Comparison of ENCODE assay signal across 12 cellular contexts in genomic region chrY:20740609-20741008, GRCh38. TPM values are rescaled to one million over a fixed set of nuclear protein-coding genes. Genes with fewer than 3 reads are reported as not detected.
DNase-seq lines count a peak whose midpoint lies in the region; ATAC-seq and TF ChIP-seq lines count a peak whose summit lies in the region.
"Had no signal": no experiment of that assay in that cellular context is flagged by ENCODE, and none has a peak within 500 bp of the region (broad histone marks: within the 10 kb centered on the region; RNA-seq: fewer than 3 reads in every experiment).

No MANE protein-coding gene starts in this region.

- H3K9me3 ChIP-seq in prostate gland (no peaks in the 10 kb centered on the region), colonic mucosa (no peaks in the 10 kb centered on the region)

- ATAC-seq in HG03039 (IDR thresholded peaks at IDR 0.05; ENCODE audit: unreplicated experiment) (peak; percentile 53), HG03175 (IDR thresholded peaks at IDR 0.05; ENCODE audit: unreplicated experiment) (no peak), sciatic nerve (no peak)

- H3K27ac Mint-ChIP-seq in activated naive CD8-positive, alpha-beta T cell treated with anti-CD3 and anti-CD28 coated beads for 36 hours, result no peak overlapping the region

- no peaks in the 10 kb centered on the region for H3K27me3 ChIP-seq in prostate gland (replicated peaks; ENCODE audit: insufficient read depth)
- no peaks in the 10 kb centered on the region for H3K27me3 ChIP-seq in colonic mucosa

- no peaks in the 10 kb centered on the region for H3K36me3 Mint-ChIP-seq in activated naive CD8-positive, alpha-beta T cell treated with anti-CD3 and anti-CD28 coated beads for 36 hours

- peaks cover 13% of the 10 kb centered on the region for H3K4me1 Mint-ChIP-seq in activated naive CD8-positive, alpha-beta T cell treated with anti-CD3 and anti-CD28 coated beads for 36 hours

- no peak overlapping the region for H3K4me3 Mint-ChIP-seq in activated naive CD8-positive, alpha-beta T cell treated with anti-CD3 and anti-CD28 coated beads for 36 hours

- DNase-seq in NK-92 treated with Interleukin-12 subunit alpha and Interleukin-12 subunit beta, amount 100 ng/mL, for 24 hours (lab: John Stamatoyannopoulos, UW), result peak; percentile 3
- DNase-seq in NK-92 (lab: John Stamatoyannopoulos, UW; ENCODE audit: unreplicated experiment), result no peak
- peak; percentile 14 for DNase-seq in activated naive CD8-positive, alpha-beta T cell treated with anti-CD3 and anti-CD28 coated beads for 36 hours
- peak; percentile 4 for DNase-seq in prostate gland (ENCODE audit: low spot score)
- DNase-seq in sciatic nerve (ENCODE audit: low spot score), result no peak
- DNase-seq in colonic mucosa, result no peak
- DNase-seq: EL, NCI-H1930 had no signal

- WGBS in prostate gland, result 70% methylated on average over 3 of the region's 4 CpGs

- TF ChIP-seq CTCF in prostate gland (IDR thresholded peaks at IDR 0.05), result peak in 2 of 4 experiments; percentile 18 to 27
- no peak for TF ChIP-seq CTCF in colonic mucosa (IDR thresholded peaks at IDR 0.05)

- H3K36me3 ChIP-seq in prostate gland (no peaks in the 10 kb centered on the region), colonic mucosa (no peaks in the 10 kb centered on the region)

- H3K4me3 ChIP-seq in prostate gland (no peak overlapping the region), colonic mucosa (no peak overlapping the region)

- H3K9me3 Mint-ChIP-seq in activated naive CD8-positive, alpha-beta T cell treated with anti-CD3 and anti-CD28 coated beads for 36 hours, result no peaks in the 10 kb centered on the region

- no peak for TF ChIP-seq POLR2A in prostate gland (IDR thresholded peaks at IDR 0.05)

- no peak overlapping the region for H3K27ac ChIP-seq in prostate gland
- no peak overlapping the region for H3K27ac ChIP-seq in colonic mucosa

- intact Hi-C loops in prostate gland (cut with DNase I) (no loop called here), sciatic nerve (cut with DNase I) (no loop called here), colonic mucosa (cut with DNase I) (no loop called here)

- no peaks in the 10 kb centered on the region for H3K4me1 ChIP-seq in prostate gland (replicated peaks)
- no peaks in the 10 kb centered on the region for H3K4me1 ChIP-seq in colonic mucosa

- no peak overlapping the region for H3K9ac ChIP-seq in colonic mucosa (ENCODE audit: low read depth in 2 of 2, low read length in 2 of 2)

- no peaks in the 10 kb centered on the region for H3K27me3 Mint-ChIP-seq in activated naive CD8-positive, alpha-beta T cell treated with anti-CD3 and anti-CD28 coated beads for 36 hours

RNA-seq across cellular contexts. Expression of gene RPS4Y2, which starts 15.3 kb away (rescaled TPM):
- total RNA-seq in activated naive CD8-positive, alpha-beta T cell treated with anti-CD3 and anti-CD28 coated beads for 36 hours, result not detected
- total RNA-seq in prostate gland (not detected), sciatic nerve (not detected), colonic mucosa (not detected)
- total RNA-seq: RPMI7951, subcutaneous adipose tissue had no signal

Comparison
In these comparisons a context has a peak if more than half of its experiments do, and no peak if none do; other contexts are left out.
1. DNase-seq: peak in NK-92 treated with Interleukin-12 subunit alpha and Interleukin-12 subunit beta, amount 100 ng/mL, for 24 hours (single experiment), activated naive CD8-positive, alpha-beta T cell treated with anti-CD3 and anti-CD28 coated beads for 36 hours (single experiment) and prostate gland (single experiment); none in NK-92 (single experiment), sciatic nerve (single experiment) and colonic mucosa (single experiment).